In genomic region chr9:76558465-76558864, GRCh38 we compare ENCODE assay signal across 26 cellular contexts.
DNase-seq lines count a peak whose midpoint lies in the region; FAIRE-seq and TF ChIP-seq lines count a peak whose summit lies in the region.
"Had no signal": no experiment of that assay in that cellular context is flagged by ENCODE, and none has a peak within 500 bp of the region (broad histone marks: within the 10 kb centered on the region; RNA-seq: fewer than 3 reads in every experiment).

No MANE protein-coding gene starts in this region.

- no peak for DNase-seq in GM12891 (ENCODE audit: insufficient read length, low spot score)
- peak; percentile 37 for DNase-seq in M059J (ENCODE audit: low read depth)
- DNase-seq in astrocyte of the hippocampus (ENCODE audit: low read depth, low spot score): peak; percentile 55
- DNase-seq in iris pigment epithelial cell (ENCODE audit: low read depth): peak; percentile 52
- no peak for DNase-seq in NCI-H1694 treated with DMSO at 0.1 percent for 48 hours (lab: John Stamatoyannopoulos, UW)
- no peak for DNase-seq in activated naive CD4-positive, alpha-beta T cell (lab: John Stamatoyannopoulos, UW)
- DNase-seq in tibial artery: no peak
- no peak for DNase-seq in thyroid gland
- DNase-seq: AML-193; C1 segment of cervical spinal cord; CD8-positive, alpha-beta T cell; DMS 273 treated with DMSO at 0.1 percent for 48 hours; DMS79; GDM1; H9; KBM-7; MG63; NCI-H1694; NCI-H2081; NCI-H2227 treated with DMSO at 0.1 percent for 48 hours; NCI-H510A treated with DMSO at 0.1 percent for 48 hours; NCI-H774; NK-92 treated with Interleukin-12 subunit alpha and Interleukin-12 subunit beta, amount 100 ng/mL, for 24 hours; Right ventricle myocardium superior; RPMI8226 had no signal

- H3K27ac ChIP-seq in tibial artery (no peak overlapping the region), thyroid gland (no peak overlapping the region)
- H3K27ac ChIP-seq: A549 had no signal

- H3K36me3 ChIP-seq in tibial artery (no peaks in the 10 kb centered on the region), thyroid gland (no peaks in the 10 kb centered on the region)
- H3K36me3 ChIP-seq: MG63 had no signal

- WGBS in thyroid gland, 2 donors: 85 to 87% methylated on average over 1 of the region's 1 CpG

- no peaks in the 10 kb centered on the region for H3K9me3 ChIP-seq in tibial artery
- no peaks in the 10 kb centered on the region for H3K9me3 ChIP-seq in thyroid gland
- H3K9me3 ChIP-seq: A549, MG63 had no signal

- H3K27me3 ChIP-seq in tibial artery (no peaks in the 10 kb centered on the region), thyroid gland (no peaks in the 10 kb centered on the region)
- H3K27me3 ChIP-seq: MG63 had no signal

- H3K4me3 ChIP-seq in tibial artery: no peak overlapping the region
- no peak overlapping the region for H3K4me3 ChIP-seq in thyroid gland (replicated peaks in 1 of 3)
- H3K4me3 ChIP-seq: A549, MG63 had no signal

- peaks cover 0 to 19% (median 2%) of the 10 kb centered on the region in 4 donors for H3K4me1 ChIP-seq in tibial artery
- H3K4me1 ChIP-seq in thyroid gland: peaks cover 8 to 19% of the 10 kb centered on the region in 2 donors
- H3K4me1 ChIP-seq: A549 had no signal

- TF ChIP-seq CTCF in tibial artery (IDR thresholded peaks at IDR 0.05) (no peak), thyroid gland (IDR thresholded peaks at IDR 0.05) (no peak)

- intact Hi-C loops in tibial artery (cut with DNase I; ENCODE audit: low total_unique reads): no loop called here
- intact Hi-C loops in thyroid gland (cut with DNase I): no loop called here

- TF ChIP-seq POLR2A in GM12891 (IDR thresholded peaks at IDR 0.05; ENCODE audit: low read depth, low read length) (no peak), thyroid gland (IDR thresholded peaks at IDR 0.05) (no peak)

- FAIRE-seq in GM12891 (lab: Jason Lieb, UNC): peak; percentile 16
- FAIRE-seq: A549 had no signal

TF ChIP-seq in GM12891, 5 proteins besides CTCF, POLR2A, EP300 and RAD21:
- TF ChIP-seq POLR2AphosphoS5 (IDR thresholded peaks at IDR 0.05; ENCODE audit: low read depth, low read length) (no peak), TAF1 (IDR thresholded peaks at IDR 0.05; ENCODE audit: low read depth, low read length) (no peak), PAX5 (IDR thresholded peaks at IDR 0.05; ENCODE audit: insufficient read depth, low read length, severe bottlenecking) (no peak), SPI1 (IDR thresholded peaks at IDR 0.05; ENCODE audit: low read depth, low read length) (no peak), POU2F2 (IDR thresholded peaks at IDR 0.05; ENCODE audit: low read depth, low read length) (no peak)
TF ChIP-seq in GM12891: peak in this region for 0.

Comparison
In these comparisons a context has a peak if more than half of its experiments do, and no peak if none do; other contexts are left out.
1. DNase-seq: peak in M059J (single experiment), astrocyte of the hippocampus (single experiment) and iris pigment epithelial cell (single experiment); none in GM12891 (single experiment), NCI-H1694 treated with DMSO at 0.1 percent for 48 hours (single experiment), activated naive CD4-positive, alpha-beta T cell (0 of 4), tibial artery (0 of 2) and thyroid gland (0 of 2).